ENCODE assay signal across 8 cellular contexts in genomic region chr3:172520332-172520831, GRCh38. TPM values are rescaled to one million over a fixed set of nuclear protein-coding genes. Genes with fewer than 3 reads are reported as not detected.
DNase-seq lines count a peak whose midpoint lies in the region; ATAC-seq, FAIRE-seq and TF ChIP-seq lines count a peak whose summit lies in the region.

No MANE protein-coding gene starts in this region.

- H3K4me3 Mint-ChIP-seq in T-helper 17 cell (peak overlapping the region; percentile 95), mesothelial cell of epicardium (no peak overlapping the region)

- peak; percentile 39 for ATAC-seq in GM18517 (IDR thresholded peaks at IDR 0.05; ENCODE audit: unreplicated experiment)
- peak; percentile 43 for ATAC-seq in HG02623 (IDR thresholded peaks at IDR 0.05; ENCODE audit: unreplicated experiment)
- peak; percentile 13 for ATAC-seq in T-helper 17 cell
- ATAC-seq in esophagus mucosa, result no peak

- peak overlapping the region; percentile 79 for H3K4me2 ChIP-seq in keratinocyte (ENCODE audit: control insufficient read depth, extremely low read depth, insufficient read depth, low read depth, low read length)

- H3K27ac ChIP-seq in keratinocyte (ENCODE audit: control insufficient read depth, insufficient read depth, low read length), result peak overlapping the region; percentile 69

- TF ChIP-seq CTCF in keratinocyte (optimal IDR thresholded peaks at IDR 0.05 in 1 of 3, IDR thresholded peaks at IDR 0.05 in 1 of 3, conservative IDR thresholded peaks at IDR 0.05 in 1 of 3; ENCODE audit: extremely low read depth in 1 of 3, insufficient read depth in 2 of 3, low read length in 3 of 3) (no peak), mesothelial cell of epicardium (IDR thresholded peaks at IDR 0.05; ENCODE audit: unreplicated experiment) (no peak)

- no peaks in the 10 kb centered on the region for H3K36me3 ChIP-seq in keratinocyte (ENCODE audit: control insufficient read depth in 2 of 2, extremely low read depth in 1 of 2, insufficient read depth in 2 of 2, low read length in 2 of 2)

- no peaks in the 10 kb centered on the region for H3K9me3 ChIP-seq in T-helper 17 cell (ENCODE audit: control insufficient read depth, low read length, poor library complexity, severe bottlenecking)
- no peaks in the 10 kb centered on the region for H3K9me3 ChIP-seq in keratinocyte (ENCODE audit: control insufficient read depth, low read depth, low read length)

- H3K9ac ChIP-seq in keratinocyte (ENCODE audit: control insufficient read depth, extremely low read depth, insufficient read depth, low read length), result peak overlapping the region; percentile 53

- H3K27ac Mint-ChIP-seq in T-helper 17 cell (peak overlapping the region; percentile 98), mesothelial cell of epicardium (no peak overlapping the region)

- FAIRE-seq in keratinocyte (lab: Jason Lieb, UNC), result peak; percentile 57

- DNase-seq in T-helper 17 cell (no peak), keratinocyte (ENCODE audit: low read depth, low spot score) (peak; percentile 46), mesothelial cell of epicardium (ENCODE audit: low spot score in 2 of 2, unreplicated experiment in 2 of 2) (no peak), Kasumi-1 (lab: John Stamatoyannopoulos, UW) (no peak), NCI-H2081 (lab: John Stamatoyannopoulos, UW) (no peak)

- H2AFZ ChIP-seq in keratinocyte (ENCODE audit: control insufficient read depth, low read length), result peak overlapping the region; percentile 67

- peaks cover 56% of the 10 kb centered on the region for H3K4me1 ChIP-seq in keratinocyte (ENCODE audit: control insufficient read depth, extremely low read depth, insufficient read depth, low read length)

- peak overlapping the region in 1 of 3 experiments; percentile 41 for H3K4me3 ChIP-seq in keratinocyte (ENCODE audit: control insufficient read depth in 2 of 3, extremely low read depth in 1 of 3, insufficient read depth in 2 of 3, low read depth in 1 of 3, low read length in 3 of 3)

- H3K36me3 Mint-ChIP-seq in T-helper 17 cell (ENCODE audit: low read depth), result peaks cover 5% of the 10 kb centered on the region
- no peaks in the 10 kb centered on the region for H3K36me3 Mint-ChIP-seq in mesothelial cell of epicardium

- H3K4me1 Mint-ChIP-seq in T-helper 17 cell, result peaks cover 66% of the 10 kb centered on the region
- H3K4me1 Mint-ChIP-seq in mesothelial cell of epicardium, result peaks cover 8% of the 10 kb centered on the region

- no peaks in the 10 kb centered on the region for H3K27me3 Mint-ChIP-seq in T-helper 17 cell
- H3K27me3 Mint-ChIP-seq in mesothelial cell of epicardium (ENCODE audit: low read depth), result no peaks in the 10 kb centered on the region

- dilution Hi-C loops in keratinocyte (cut with MboI; ENCODE audit: extremely low pct_ligation_motif_present, low sequenced_read_pairs), result no loop called here

- H3K79me2 ChIP-seq in keratinocyte (ENCODE audit: control insufficient read depth, insufficient read depth, low read length), result no peaks in the 10 kb centered on the region

- no peaks in the 10 kb centered on the region for H3K9me1 ChIP-seq in keratinocyte (ENCODE audit: control insufficient read depth, extremely low read depth, insufficient read depth, low read length)

- no peaks in the 10 kb centered on the region for H4K20me1 ChIP-seq in keratinocyte (ENCODE audit: control insufficient read depth, extremely low read depth, insufficient read depth, low read length)

- H3K27me3 ChIP-seq in keratinocyte (ENCODE audit: control insufficient read depth, extremely low read depth, insufficient read depth, low read length), result no peaks in the 10 kb centered on the region

- no peaks in the 10 kb centered on the region for H3K9me3 Mint-ChIP-seq in mesothelial cell of epicardium

RNA-seq across cellular contexts. Expression of gene TNFSF10, which starts 2.8 kb away (rescaled TPM):
- total RNA-seq in T-helper 17 cell, result 10 to 100 TPM in 1 of 2 donors, 1 to 10 TPM in 1; 8.3 to 22.0 TPM
- 21.7 to 47.2 TPM (median 22.2 TPM) in 3 replicates for polyA plus RNA-seq in keratinocyte
- polyA plus RNA-seq in keratinocyte (2011; ENCODE audit: low read depth), result 30.2 TPM
- 8.4 and 14.6 TPM in 2 replicates for polyA plus RNA-seq in keratinocyte (2011; cell fraction: cytosol; rRNA removed)
- 39.4 and 45.3 TPM in 2 replicates for polyA plus RNA-seq in keratinocyte (2011; cell fraction: nucleus; rRNA removed)
- 18.6 and 28.6 TPM in 2 replicates for polyA plus RNA-seq in keratinocyte (2012; ENCODE audit: low replicate concordance)
- 17.3 to 42.2 TPM (median 17.9 TPM) in 3 replicates for polyA minus RNA-seq in keratinocyte
- 4.6 TPM for polyA minus RNA-seq in keratinocyte (2011; cell fraction: cytosol; rRNA and poly(A)+ RNA removed)
- 27.8 and 41.7 TPM in 2 replicates for polyA minus RNA-seq in keratinocyte (2011; cell fraction: nucleus; rRNA and poly(A)+ RNA removed)
- 1.2 to 2.3 TPM (median 1.7 TPM) in 3 replicates for total RNA-seq in mesothelial cell of epicardium
- total RNA-seq in esophagus mucosa, result 40.2 TPM
